18 cellular contexts compared by ENCODE assay signal in genomic region chr11:78270993-78271392, GRCh38.
"Had no signal": no experiment of that assay in that cellular context is flagged by ENCODE, and none has a peak within 500 bp of the region (broad histone marks: within the 10 kb centered on the region; RNA-seq: fewer than 3 reads in every experiment).

No MANE protein-coding gene starts in this region.

- DNase-seq: activated CD4-positive, alpha-beta T cell treated with anti-CD3 and anti-CD28 coated beads for 36 hours; activated CD8-positive, alpha-beta memory T cell treated with anti-CD3 and anti-CD28 coated beads, Interleukin-2, amount 50 U/mL, for 4 hours; activated CD8-positive, alpha-beta T cell treated with anti-CD3 and anti-CD28 coated beads for 36 hours; activated effector memory CD4-positive, alpha-beta T cell treated with anti-CD3 and anti-CD28 coated beads, Interleukin-2, amount 50 U/mL, for 16 hours; activated T-cell treated with anti-CD3 and anti-CD28 coated beads, Interleukin-2, amount 50 U/mL, for 48 hours; body of pancreas; central memory CD4-positive, alpha-beta T cell; cortex of kidney; effector memory CD8-positive, alpha-beta T cell; gastrocnemius medialis; islet precursor cell; left lung; nephron progenitor cell; transverse colon had no signal

- H3K4me3 Mint-ChIP-seq: activated CD4-positive, alpha-beta T cell treated with anti-CD3 and anti-CD28 coated beads for 36 hours; activated CD8-positive, alpha-beta T cell treated with anti-CD3 and anti-CD28 coated beads for 36 hours; activated naive CD4-positive, alpha-beta T cell treated with anti-CD3 and anti-CD28 coated beads, Interleukin-2, amount 50 U/mL, for 24 hours; effector memory CD8-positive, alpha-beta T cell; memory B cell; nephron progenitor cell; stimulated activated effector memory CD8-positive, alpha-beta T cell treated with anti-CD3 and anti-CD28 coated beads, Interleukin-12 subunit alpha, Interleukin-12 subunit beta, amount 100 ng/mL, for 72 hours had no signal

- H3K27me3 Mint-ChIP-seq: activated CD4-positive, alpha-beta T cell treated with anti-CD3 and anti-CD28 coated beads for 36 hours; activated naive CD4-positive, alpha-beta T cell treated with anti-CD3 and anti-CD28 coated beads, Interleukin-2, amount 50 U/mL, for 24 hours; effector memory CD8-positive, alpha-beta T cell; memory B cell had no signal

- H3K4me1 ChIP-seq: body of pancreas, gastrocnemius medialis had no signal

- H3K4me3 ChIP-seq: body of pancreas, gastrocnemius medialis, left lung, transverse colon, vagina had no signal

- H3K36me3 Mint-ChIP-seq: stimulated activated effector memory CD8-positive, alpha-beta T cell treated with anti-CD3 and anti-CD28 coated beads, Interleukin-12 subunit alpha, Interleukin-12 subunit beta, amount 100 ng/mL, for 72 hours had no signal

- H3K9me3 ChIP-seq: body of pancreas, gastrocnemius medialis, vagina had no signal

- ATAC-seq: activated CD4-positive, alpha-beta T cell treated with anti-CD3 and anti-CD28 coated beads for 36 hours; activated CD8-positive, alpha-beta T cell treated with anti-CD3 and anti-CD28 coated beads for 36 hours; body of pancreas; effector memory CD8-positive, alpha-beta T cell; gastrocnemius medialis; left lung; stimulated activated effector memory CD8-positive, alpha-beta T cell treated with anti-CD3 and anti-CD28 coated beads, Interleukin-12 subunit alpha, Interleukin-12 subunit beta, amount 100 ng/mL, for 72 hours had no signal

- H3K36me3 ChIP-seq: gastrocnemius medialis had no signal

- H3K27ac ChIP-seq: body of pancreas, gastrocnemius medialis, left lung, transverse colon, vagina had no signal

- H3K4me1 Mint-ChIP-seq: activated CD4-positive, alpha-beta T cell treated with anti-CD3 and anti-CD28 coated beads for 36 hours; activated naive CD4-positive, alpha-beta T cell treated with anti-CD3 and anti-CD28 coated beads, Interleukin-2, amount 50 U/mL, for 24 hours; stimulated activated effector memory CD8-positive, alpha-beta T cell treated with anti-CD3 and anti-CD28 coated beads, Interleukin-12 subunit alpha, Interleukin-12 subunit beta, amount 100 ng/mL, for 72 hours had no signal

- H3K27ac Mint-ChIP-seq: activated CD4-positive, alpha-beta T cell treated with anti-CD3 and anti-CD28 coated beads for 36 hours; activated CD8-positive, alpha-beta T cell treated with anti-CD3 and anti-CD28 coated beads for 36 hours; activated naive CD4-positive, alpha-beta T cell treated with anti-CD3 and anti-CD28 coated beads, Interleukin-2, amount 50 U/mL, for 24 hours; effector memory CD8-positive, alpha-beta T cell; memory B cell; nephron progenitor cell; stimulated activated effector memory CD8-positive, alpha-beta T cell treated with anti-CD3 and anti-CD28 coated beads, Interleukin-12 subunit alpha, Interleukin-12 subunit beta, amount 100 ng/mL, for 72 hours had no signal
